Comparison of ENCODE assay signal across 1 cellular context in genomic region chr9:129322641-129323375, GRCh38.
TF ChIP-seq lines count a peak whose summit lies in the region.

No MANE protein-coding gene starts in this region.

TF ChIP-seq in GM23338, 12 proteins besides CTCF, POLR2A, EP300 and RAD21 (continued from another document):
- TF ChIP-seq, protein P1, sequence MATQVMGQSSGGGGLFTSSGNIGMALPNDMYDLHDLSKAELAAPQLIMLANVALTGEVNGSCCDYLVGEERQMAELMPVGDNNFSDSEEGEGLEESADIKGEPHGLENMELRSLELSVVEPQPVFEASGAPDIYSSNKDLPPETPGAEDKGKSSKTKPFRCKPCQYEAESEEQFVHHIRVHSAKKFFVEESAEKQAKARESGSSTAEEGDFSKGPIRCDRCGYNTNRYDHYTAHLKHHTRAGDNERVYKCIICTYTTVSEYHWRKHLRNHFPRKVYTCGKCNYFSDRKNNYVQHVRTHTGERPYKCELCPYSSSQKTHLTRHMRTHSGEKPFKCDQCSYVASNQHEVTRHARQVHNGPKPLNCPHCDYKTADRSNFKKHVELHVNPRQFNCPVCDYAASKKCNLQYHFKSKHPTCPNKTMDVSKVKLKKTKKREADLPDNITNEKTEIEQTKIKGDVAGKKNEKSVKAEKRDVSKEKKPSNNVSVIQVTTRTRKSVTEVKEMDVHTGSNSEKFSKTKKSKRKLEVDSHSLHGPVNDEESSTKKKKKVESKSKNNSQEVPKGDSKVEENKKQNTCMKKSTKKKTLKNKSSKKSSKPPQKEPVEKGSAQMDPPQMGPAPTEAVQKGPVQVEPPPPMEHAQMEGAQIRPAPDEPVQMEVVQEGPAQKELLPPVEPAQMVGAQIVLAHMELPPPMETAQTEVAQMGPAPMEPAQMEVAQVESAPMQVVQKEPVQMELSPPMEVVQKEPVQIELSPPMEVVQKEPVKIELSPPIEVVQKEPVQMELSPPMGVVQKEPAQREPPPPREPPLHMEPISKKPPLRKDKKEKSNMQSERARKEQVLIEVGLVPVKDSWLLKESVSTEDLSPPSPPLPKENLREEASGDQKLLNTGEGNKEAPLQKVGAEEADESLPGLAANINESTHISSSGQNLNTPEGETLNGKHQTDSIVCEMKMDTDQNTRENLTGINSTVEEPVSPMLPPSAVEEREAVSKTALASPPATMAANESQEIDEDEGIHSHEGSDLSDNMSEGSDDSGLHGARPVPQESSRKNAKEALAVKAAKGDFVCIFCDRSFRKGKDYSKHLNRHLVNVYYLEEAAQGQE (IDR thresholded peaks at IDR 0.05; ENCODE audit: unreplicated experiment), result no peak
- TF ChIP-seq NANOG (IDR thresholded peaks at IDR 0.05; ENCODE audit: borderline replicate concordance), result no peak
- TF ChIP-seq, protein P2, sequence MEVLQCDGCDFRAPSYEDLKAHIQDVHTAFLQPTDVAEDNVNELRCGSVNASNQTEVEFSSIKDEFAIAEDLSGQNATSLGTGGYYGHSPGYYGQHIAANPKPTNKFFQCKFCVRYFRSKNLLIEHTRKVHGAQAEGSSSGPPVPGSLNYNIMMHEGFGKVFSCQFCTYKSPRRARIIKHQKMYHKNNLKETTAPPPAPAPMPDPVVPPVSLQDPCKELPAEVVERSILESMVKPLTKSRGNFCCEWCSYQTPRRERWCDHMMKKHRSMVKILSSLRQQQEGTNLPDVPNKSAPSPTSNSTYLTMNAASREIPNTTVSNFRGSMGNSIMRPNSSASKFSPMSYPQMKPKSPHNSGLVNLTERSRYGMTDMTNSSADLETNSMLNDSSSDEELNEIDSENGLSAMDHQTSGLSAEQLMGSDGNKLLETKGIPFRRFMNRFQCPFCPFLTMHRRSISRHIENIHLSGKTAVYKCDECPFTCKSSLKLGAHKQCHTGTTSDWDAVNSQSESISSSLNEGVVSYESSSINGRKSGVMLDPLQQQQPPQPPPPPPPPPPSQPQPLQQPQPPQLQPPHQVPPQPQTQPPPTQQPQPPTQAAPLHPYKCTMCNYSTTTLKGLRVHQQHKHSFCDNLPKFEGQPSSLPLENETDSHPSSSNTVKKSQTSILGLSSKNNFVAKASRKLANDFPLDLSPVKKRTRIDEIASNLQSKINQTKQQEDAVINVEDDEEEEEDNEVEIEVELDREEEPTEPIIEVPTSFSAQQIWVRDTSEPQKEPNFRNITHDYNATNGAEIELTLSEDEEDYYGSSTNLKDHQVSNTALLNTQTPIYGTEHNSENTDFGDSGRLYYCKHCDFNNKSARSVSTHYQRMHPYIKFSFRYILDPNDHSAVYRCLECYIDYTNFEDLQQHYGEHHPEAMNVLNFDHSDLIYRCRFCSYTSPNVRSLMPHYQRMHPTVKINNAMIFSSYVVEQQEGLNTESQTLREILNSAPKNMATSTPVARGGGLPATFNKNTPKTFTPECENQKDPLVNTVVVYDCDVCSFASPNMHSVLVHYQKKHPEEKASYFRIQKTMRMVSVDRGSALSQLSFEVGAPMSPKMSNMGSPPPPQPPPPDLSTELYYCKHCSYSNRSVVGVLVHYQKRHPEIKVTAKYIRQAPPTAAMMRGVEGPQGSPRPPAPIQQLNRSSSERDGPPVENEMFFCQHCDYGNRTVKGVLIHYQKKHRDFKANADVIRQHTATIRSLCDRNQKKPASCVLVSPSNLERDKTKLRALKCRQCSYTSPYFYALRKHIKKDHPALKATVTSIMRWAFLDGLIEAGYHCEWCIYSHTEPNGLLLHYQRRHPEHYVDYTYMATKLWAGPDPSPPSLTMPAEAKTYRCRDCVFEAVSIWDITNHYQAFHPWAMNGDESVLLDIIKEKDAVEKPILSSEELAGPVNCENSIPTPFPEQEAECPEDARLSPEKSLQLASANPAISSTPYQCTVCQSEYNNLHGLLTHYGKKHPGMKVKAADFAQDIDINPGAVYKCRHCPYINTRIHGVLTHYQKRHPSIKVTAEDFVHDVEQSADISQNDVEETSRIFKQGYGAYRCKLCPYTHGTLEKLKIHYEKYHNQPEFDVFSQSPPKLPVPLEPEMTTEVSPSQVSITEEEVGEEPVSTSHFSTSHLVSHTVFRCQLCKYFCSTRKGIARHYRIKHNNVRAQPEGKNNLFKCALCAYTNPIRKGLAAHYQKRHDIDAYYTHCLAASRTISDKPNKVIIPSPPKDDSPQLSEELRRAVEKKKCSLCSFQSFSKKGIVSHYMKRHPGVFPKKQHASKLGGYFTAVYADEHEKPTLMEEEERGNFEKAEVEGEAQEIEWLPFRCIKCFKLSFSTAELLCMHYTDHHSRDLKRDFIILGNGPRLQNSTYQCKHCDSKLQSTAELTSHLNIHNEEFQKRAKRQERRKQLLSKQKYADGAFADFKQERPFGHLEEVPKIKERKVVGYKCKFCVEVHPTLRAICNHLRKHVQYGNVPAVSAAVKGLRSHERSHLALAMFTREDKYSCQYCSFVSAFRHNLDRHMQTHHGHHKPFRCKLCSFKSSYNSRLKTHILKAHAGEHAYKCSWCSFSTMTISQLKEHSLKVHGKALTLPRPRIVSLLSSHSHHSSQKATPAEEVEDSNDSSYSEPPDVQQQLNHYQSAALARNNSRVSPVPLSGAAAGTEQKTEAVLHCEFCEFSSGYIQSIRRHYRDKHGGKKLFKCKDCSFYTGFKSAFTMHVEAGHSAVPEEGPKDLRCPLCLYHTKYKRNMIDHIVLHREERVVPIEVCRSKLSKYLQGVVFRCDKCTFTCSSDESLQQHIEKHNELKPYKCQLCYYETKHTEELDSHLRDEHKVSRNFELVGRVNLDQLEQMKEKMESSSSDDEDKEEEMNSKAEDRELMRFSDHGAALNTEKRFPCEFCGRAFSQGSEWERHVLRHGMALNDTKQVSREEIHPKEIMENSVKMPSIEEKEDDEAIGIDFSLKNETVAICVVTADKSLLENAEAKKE (CRISPR knock-in tag; IDR thresholded peaks at IDR 0.05), result no peak
- TF ChIP-seq STAT1 (IDR thresholded peaks at IDR 0.05; ENCODE audit: unreplicated experiment), result no peak
- no peak for TF ChIP-seq EZH2 (IDR thresholded peaks at IDR 0.05; ENCODE audit: low read depth, unreplicated experiment)
- TF ChIP-seq EZH2phosphoT487 (IDR thresholded peaks at IDR 0.05; ENCODE audit: unreplicated experiment), result no peak
- TF ChIP-seq ZNF114 (CRISPR knock-in tag; IDR thresholded peaks at IDR 0.05), result no peak
- no peak for TF ChIP-seq ZNF331 (CRISPR knock-in tag; IDR thresholded peaks at IDR 0.05; ENCODE audit: low read depth)
- TF ChIP-seq CREB1 (CRISPR knock-in tag; IDR thresholded peaks at IDR 0.05; ENCODE audit: low read depth), result no peak
- no peak for TF ChIP-seq JUNB (IDR thresholded peaks at IDR 0.05; ENCODE audit: unreplicated experiment)
